Comparison of ENCODE assay signal across 8 cellular contexts in the genomic region with DNA sequence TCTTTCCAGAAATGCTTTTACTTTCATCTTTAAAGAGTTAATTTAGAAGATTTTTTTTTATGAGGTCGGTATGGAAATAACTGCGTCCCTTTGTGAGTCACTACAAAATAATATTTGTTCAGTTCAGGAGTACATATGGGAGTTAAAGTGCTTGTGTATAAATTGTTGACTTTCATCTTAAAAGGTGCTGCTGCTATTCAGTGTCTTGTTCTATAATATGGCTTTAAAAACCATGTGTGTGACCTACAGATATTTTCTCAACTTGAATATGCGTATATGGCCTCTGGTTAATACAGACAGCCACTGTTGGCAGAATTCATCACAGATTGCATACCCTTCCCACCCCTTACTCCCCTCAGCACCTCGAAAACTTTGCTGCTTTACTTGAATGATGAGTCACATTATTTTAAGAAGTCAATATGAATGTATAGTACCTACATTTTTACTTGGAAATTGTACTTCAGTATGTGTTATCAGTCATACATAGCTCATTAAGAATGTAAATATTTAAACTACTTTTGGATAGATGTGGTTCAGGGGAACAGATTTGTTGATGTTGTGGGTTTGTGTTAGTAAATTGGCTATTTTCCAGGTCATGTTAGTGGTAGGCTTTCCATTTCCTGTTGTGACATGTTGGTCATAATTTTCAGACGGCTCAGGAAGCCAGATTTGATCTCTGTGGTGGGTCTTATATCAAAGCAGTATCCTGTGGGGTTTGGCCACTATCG. TPM values are rescaled to one million over a fixed set of nuclear protein-coding genes. Genes with fewer than 3 reads are reported as not detected.
A peak's percentile ranks its signal among the peaks of the same experiment; 100 is the strongest.
DNase-seq lines count a peak whose midpoint lies in the region; ATAC-seq, FAIRE-seq and TF ChIP-seq lines count a peak whose summit lies in the region.

No MANE protein-coding gene starts in this region.

- H3K9me3 ChIP-seq in keratinocyte (ENCODE audit: control insufficient read depth, low read depth, low read length) = no peaks in the 10 kb centered on the region
- no peaks in the 10 kb centered on the region for H3K9me3 ChIP-seq in thoracic aorta

- FAIRE-seq in keratinocyte (lab: Jason Lieb, UNC) = peak; percentile 49

- peaks cover 3% of the 10 kb centered on the region for H3K9me3 Mint-ChIP-seq in activated naive CD8-positive, alpha-beta T cell treated with anti-CD3 and anti-CD28 coated beads for 36 hours

- TF ChIP-seq CTCF in 22Rv1 (IDR thresholded peaks at IDR 0.05) (no peak), GM12864 (IDR thresholded peaks at IDR 0.05; ENCODE audit: low read depth, low read length, missing control alignments) (no peak), keratinocyte (optimal IDR thresholded peaks at IDR 0.05 in 1 of 3, IDR thresholded peaks at IDR 0.05 in 1 of 3, conservative IDR thresholded peaks at IDR 0.05 in 1 of 3; ENCODE audit: extremely low read depth in 1 of 3, insufficient read depth in 2 of 3, low read length in 3 of 3) (no peak), thoracic aorta (IDR thresholded peaks at IDR 0.05) (no peak)

- H3K36me3 ChIP-seq in keratinocyte (ENCODE audit: control insufficient read depth in 2 of 2, extremely low read depth in 1 of 2, insufficient read depth in 2 of 2, low read length in 2 of 2) (no peaks in the 10 kb centered on the region), thoracic aorta (no peaks in the 10 kb centered on the region)

- H3K79me2 ChIP-seq in keratinocyte (ENCODE audit: control insufficient read depth, insufficient read depth, low read length) = peaks cover 58% of the 10 kb centered on the region

- peak overlapping the region; percentile 83 for H3K27ac Mint-ChIP-seq in activated naive CD8-positive, alpha-beta T cell treated with anti-CD3 and anti-CD28 coated beads for 36 hours

- peak overlapping the region; percentile 76 for H3K4me3 Mint-ChIP-seq in activated naive CD8-positive, alpha-beta T cell treated with anti-CD3 and anti-CD28 coated beads for 36 hours

- peaks cover 6% of the 10 kb centered on the region for H4K20me1 ChIP-seq in keratinocyte (ENCODE audit: control insufficient read depth, extremely low read depth, insufficient read depth, low read length)

- H3K4me1 ChIP-seq in keratinocyte (ENCODE audit: control insufficient read depth, extremely low read depth, insufficient read depth, low read length) (peaks cover 11% of the 10 kb centered on the region), thoracic aorta (ENCODE audit: control insufficient read depth in 1 of 2, low read depth in 2 of 2) (peaks cover 7 to 27% of the 10 kb centered on the region in 2 donors)

- no peaks in the 10 kb centered on the region for H3K9me1 ChIP-seq in keratinocyte (ENCODE audit: control insufficient read depth, extremely low read depth, insufficient read depth, low read length)

- peak overlapping the region; percentile 87 for H3K27ac ChIP-seq in 22Rv1
- H3K27ac ChIP-seq in keratinocyte (ENCODE audit: control insufficient read depth, insufficient read depth, low read length) = peak overlapping the region; percentile 99
- no peak overlapping the region for H3K27ac ChIP-seq in thoracic aorta

- peaks cover 11% of the 10 kb centered on the region for H3K36me3 Mint-ChIP-seq in activated naive CD8-positive, alpha-beta T cell treated with anti-CD3 and anti-CD28 coated beads for 36 hours

- H3K27me3 ChIP-seq in keratinocyte (ENCODE audit: control insufficient read depth, extremely low read depth, insufficient read depth, low read length) (no peaks in the 10 kb centered on the region), thoracic aorta (replicated peaks; ENCODE audit: insufficient read depth) (no peaks in the 10 kb centered on the region)

- H3K27me3 Mint-ChIP-seq in activated naive CD8-positive, alpha-beta T cell treated with anti-CD3 and anti-CD28 coated beads for 36 hours = no peaks in the 10 kb centered on the region

- H3K4me1 Mint-ChIP-seq in activated naive CD8-positive, alpha-beta T cell treated with anti-CD3 and anti-CD28 coated beads for 36 hours = peaks cover 49% of the 10 kb centered on the region

- dilution Hi-C loops in keratinocyte (cut with MboI; ENCODE audit: extremely low pct_ligation_motif_present, low sequenced_read_pairs) = no loop called here

- no peak overlapping the region for H2AFZ ChIP-seq in keratinocyte (ENCODE audit: control insufficient read depth, low read length)

- DNase-seq in GM12864 (ENCODE audit: low read depth) = no peak
- peak; percentile 7 for DNase-seq in NCI-H1105 (lab: John Stamatoyannopoulos, UW)
- no peak for DNase-seq in activated naive CD8-positive, alpha-beta T cell treated with anti-CD3 and anti-CD28 coated beads for 36 hours
- no peak for DNase-seq in keratinocyte (ENCODE audit: low read depth, low spot score)
- DNase-seq in thoracic aorta (ENCODE audit: low spot score) = no peak
- DNase-seq in GDM1 (lab: John Stamatoyannopoulos, UW) = no peak

- H3K4me2 ChIP-seq in keratinocyte (ENCODE audit: control insufficient read depth, extremely low read depth, insufficient read depth, low read depth, low read length) = peak overlapping the region; percentile 88

- ATAC-seq in thoracic aorta (ENCODE audit: insufficient number of reproducible peaks, low FRiP score, low read depth) = no peak
- no peak for ATAC-seq in HG02678 (IDR thresholded peaks at IDR 0.05; ENCODE audit: unreplicated experiment)

- H3K4me3 ChIP-seq in GM12864 (ENCODE audit: low read depth, low read length) = peak overlapping the region; percentile 73
- peak overlapping the region; percentile 58 to 98 (median 98) for H3K4me3 ChIP-seq in keratinocyte (ENCODE audit: control insufficient read depth in 2 of 3, extremely low read depth in 1 of 3, insufficient read depth in 2 of 3, low read depth in 1 of 3, low read length in 3 of 3)
- H3K4me3 ChIP-seq in thoracic aorta = peak overlapping the region; percentile 97

- peak overlapping the region; percentile 98 for H3K9ac ChIP-seq in keratinocyte (ENCODE audit: control insufficient read depth, extremely low read depth, insufficient read depth, low read length)

RNA-seq across cellular contexts. Expression of a gene that starts 1.5 kb away (rescaled TPM):
- total RNA-seq in activated naive CD8-positive, alpha-beta T cell treated with anti-CD3 and anti-CD28 coated beads for 36 hours = 10 to 100 TPM; 18.5 to 20.8 TPM
- 18.6 to 34.2 TPM (median 26.4 TPM) in 3 replicates for polyA plus RNA-seq in keratinocyte
- 87.8 TPM for polyA plus RNA-seq in keratinocyte (2011; ENCODE audit: low read depth)
- polyA plus RNA-seq in keratinocyte (2011; cell fraction: cytosol; rRNA removed) = 8.4 and 16.7 TPM in 2 replicates
- polyA plus RNA-seq in keratinocyte (2011; cell fraction: nucleus; rRNA removed) = 21.2 and 35.7 TPM in 2 replicates
- polyA plus RNA-seq in keratinocyte (2012; ENCODE audit: low replicate concordance) = 18.6 and 19.5 TPM in 2 replicates
- 10.0 to 47.9 TPM (median 39.6 TPM) in 3 replicates for polyA minus RNA-seq in keratinocyte
- 18.8 TPM for polyA minus RNA-seq in keratinocyte (2011; cell fraction: cytosol; rRNA and poly(A)+ RNA removed)
- 34.8 and 66.4 TPM in 2 replicates for polyA minus RNA-seq in keratinocyte (2011; cell fraction: nucleus; rRNA and poly(A)+ RNA removed)
- 10 to 100 TPM; 13.0 to 20.0 TPM for total RNA-seq in thoracic aorta

RNA-seq across cellular contexts. Expression of a gene that starts 9.5 kb away (rescaled TPM):
- total RNA-seq in activated naive CD8-positive, alpha-beta T cell treated with anti-CD3 and anti-CD28 coated beads for 36 hours = 10 to 100 TPM; 12.1 to 13.1 TPM
- polyA plus RNA-seq in keratinocyte = 3.8 to 7.8 TPM (median 5.0 TPM) in 3 replicates
- polyA plus RNA-seq in keratinocyte (2011; ENCODE audit: low read depth) = 10.3 TPM
- polyA plus RNA-seq in keratinocyte (2011; cell fraction: cytosol; rRNA removed) = 3.9 and 6.7 TPM in 2 replicates
- polyA plus RNA-seq in keratinocyte (2011; cell fraction: nucleus; rRNA removed) = 6.9 and 9.4 TPM in 2 replicates
- polyA plus RNA-seq in keratinocyte (2012; ENCODE audit: low replicate concordance) = 3.7 and 6.2 TPM in 2 replicates
- polyA minus RNA-seq in keratinocyte = 1.6 to 12.0 TPM (median 9.3 TPM) in 3 replicates
- 10.0 TPM for polyA minus RNA-seq in keratinocyte (2011; cell fraction: cytosol; rRNA and poly(A)+ RNA removed)
- 15.6 and 19.2 TPM in 2 replicates for polyA minus RNA-seq in keratinocyte (2011; cell fraction: nucleus; rRNA and poly(A)+ RNA removed)
- total RNA-seq in thoracic aorta = 10 to 100 TPM in 1 of 2 donors, 1 to 10 TPM in 1; 8.0 to 24.0 TPM

Comparison
In these comparisons a context has a peak if more than half of its experiments do, and no peak if none do; other contexts are left out.
1. H3K27ac ChIP-seq: peak in 22Rv1 (single experiment) and keratinocyte (single experiment); none in thoracic aorta (0 of 2).
2. Peak in every context shown above with its lines, with median percentiles within 50 percentile points of each other: H3K4me3 ChIP-seq.